In the genomic region with DNA sequence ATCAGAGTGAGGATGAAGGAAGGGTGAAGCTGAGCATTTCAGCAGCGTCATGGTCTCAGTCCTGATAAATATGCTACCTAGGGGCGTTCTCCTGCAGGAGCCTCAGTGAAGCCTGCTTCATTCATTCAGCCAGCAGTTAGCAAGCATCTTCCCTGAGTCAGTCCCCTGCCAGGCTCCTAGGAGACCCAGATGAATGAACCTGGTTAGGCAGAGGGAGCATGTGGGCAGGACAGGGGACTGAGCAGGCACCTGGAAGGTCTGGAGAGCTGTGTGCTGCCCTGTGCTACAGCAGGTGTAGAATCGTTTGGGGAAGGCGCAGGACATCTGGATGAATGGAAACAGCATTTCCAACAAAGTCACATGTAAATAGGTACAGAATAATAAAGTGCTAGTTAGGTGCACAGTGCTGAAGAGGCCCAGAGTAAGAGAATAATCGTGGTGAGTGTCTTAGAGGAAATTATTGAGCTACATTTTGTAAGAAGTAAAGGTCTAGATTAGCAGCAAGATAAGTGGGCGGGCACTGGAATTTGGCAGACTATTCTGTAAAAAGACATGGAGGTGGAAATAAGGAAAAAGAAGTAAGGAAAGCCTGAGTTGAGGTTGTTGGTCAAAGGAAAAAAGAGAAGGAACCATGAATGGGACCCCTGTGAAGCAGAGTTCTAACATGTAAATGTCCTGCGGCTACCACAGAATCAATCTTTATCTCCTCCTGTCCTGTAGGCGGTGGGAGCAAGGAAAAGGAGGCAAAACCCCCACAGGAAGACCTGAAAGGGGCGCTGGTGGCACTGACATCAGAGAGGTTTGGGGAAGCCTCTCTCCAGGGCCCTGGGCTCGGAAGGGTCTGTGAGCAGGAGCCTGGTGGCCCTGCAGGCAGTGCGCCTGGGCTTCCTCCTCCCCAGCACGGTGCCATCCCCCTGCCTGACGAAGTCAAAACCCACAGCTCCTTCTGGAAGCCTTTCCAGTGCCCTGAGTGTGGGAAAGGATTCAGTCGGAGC, we compare ENCODE assay signal across 1 cellular context.
TF ChIP-seq lines count a peak whose summit lies in the region.

No MANE protein-coding gene starts in this region.

TF ChIP-seq in WTC11, 78 proteins besides CTCF, POLR2A, EP300 and RAD21 (continued from another document):
- TF ChIP-seq ZNF317 (CRISPR knock-in tag; IDR thresholded peaks at IDR 0.05; ENCODE audit: borderline replicate concordance, low read depth) (no peak), ZSCAN18 (CRISPR knock-in tag; IDR thresholded peaks at IDR 0.05) (no peak), SMAD3 (CRISPR knock-in tag; IDR thresholded peaks at IDR 0.05; ENCODE audit: borderline replicate concordance) (no peak)
- TF ChIP-seq, protein P1, sequence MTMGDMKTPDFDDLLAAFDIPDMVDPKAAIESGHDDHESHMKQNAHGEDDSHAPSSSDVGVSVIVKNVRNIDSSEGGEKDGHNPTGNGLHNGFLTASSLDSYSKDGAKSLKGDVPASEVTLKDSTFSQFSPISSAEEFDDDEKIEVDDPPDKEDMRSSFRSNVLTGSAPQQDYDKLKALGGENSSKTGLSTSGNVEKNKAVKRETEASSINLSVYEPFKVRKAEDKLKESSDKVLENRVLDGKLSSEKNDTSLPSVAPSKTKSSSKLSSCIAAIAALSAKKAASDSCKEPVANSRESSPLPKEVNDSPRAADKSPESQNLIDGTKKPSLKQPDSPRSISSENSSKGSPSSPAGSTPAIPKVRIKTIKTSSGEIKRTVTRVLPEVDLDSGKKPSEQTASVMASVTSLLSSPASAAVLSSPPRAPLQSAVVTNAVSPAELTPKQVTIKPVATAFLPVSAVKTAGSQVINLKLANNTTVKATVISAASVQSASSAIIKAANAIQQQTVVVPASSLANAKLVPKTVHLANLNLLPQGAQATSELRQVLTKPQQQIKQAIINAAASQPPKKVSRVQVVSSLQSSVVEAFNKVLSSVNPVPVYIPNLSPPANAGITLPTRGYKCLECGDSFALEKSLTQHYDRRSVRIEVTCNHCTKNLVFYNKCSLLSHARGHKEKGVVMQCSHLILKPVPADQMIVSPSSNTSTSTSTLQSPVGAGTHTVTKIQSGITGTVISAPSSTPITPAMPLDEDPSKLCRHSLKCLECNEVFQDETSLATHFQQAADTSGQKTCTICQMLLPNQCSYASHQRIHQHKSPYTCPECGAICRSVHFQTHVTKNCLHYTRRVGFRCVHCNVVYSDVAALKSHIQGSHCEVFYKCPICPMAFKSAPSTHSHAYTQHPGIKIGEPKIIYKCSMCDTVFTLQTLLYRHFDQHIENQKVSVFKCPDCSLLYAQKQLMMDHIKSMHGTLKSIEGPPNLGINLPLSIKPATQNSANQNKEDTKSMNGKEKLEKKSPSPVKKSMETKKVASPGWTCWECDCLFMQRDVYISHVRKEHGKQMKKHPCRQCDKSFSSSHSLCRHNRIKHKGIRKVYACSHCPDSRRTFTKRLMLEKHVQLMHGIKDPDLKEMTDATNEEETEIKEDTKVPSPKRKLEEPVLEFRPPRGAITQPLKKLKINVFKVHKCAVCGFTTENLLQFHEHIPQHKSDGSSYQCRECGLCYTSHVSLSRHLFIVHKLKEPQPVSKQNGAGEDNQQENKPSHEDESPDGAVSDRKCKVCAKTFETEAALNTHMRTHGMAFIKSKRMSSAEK (CRISPR knock-in tag; IDR thresholded peaks at IDR 0.05; ENCODE audit: borderline replicate concordance) = no peak
